In genomic region chr3:72724070-72724469, GRCh38 we compare ENCODE assay signal across 18 cellular contexts.
A peak's percentile ranks its signal among the peaks of the same experiment; 100 is the strongest.
DNase-seq lines count a peak whose midpoint lies in the region; ATAC-seq, FAIRE-seq and TF ChIP-seq lines count a peak whose summit lies in the region.
"Had no signal": no experiment of that assay in that cellular context is flagged by ENCODE, and none has a peak within 500 bp of the region (broad histone marks: within the 10 kb centered on the region; RNA-seq: fewer than 3 reads in every experiment).

No MANE protein-coding gene starts in this region.

- H4K12ac ChIP-seq in trophoblast cell (ENCODE audit: low read depth, low read length): no peak overlapping the region

- no peaks in the 10 kb centered on the region for H3K79me2 ChIP-seq in HCT116 (ENCODE audit: insufficient read depth, low read length)
- H3K79me2 ChIP-seq in trophoblast cell (ENCODE audit: control insufficient read depth, insufficient read depth, low read length, poor library complexity): no peaks in the 10 kb centered on the region
- H3K79me2 ChIP-seq in Karpas-422 (ENCODE audit: low read length): no peaks in the 10 kb centered on the region

- H2BK120ac ChIP-seq in trophoblast cell (ENCODE audit: insufficient read depth, low read length, poor library complexity): no peak overlapping the region

- no TSS peak for BruUV-seq in HCT116 (replicated peaks; lab: Mats Ljungman, UMichigan)

- H4K91ac ChIP-seq in trophoblast cell (ENCODE audit: low read depth, low read length): no peak overlapping the region

- H2BK12ac ChIP-seq in trophoblast cell (ENCODE audit: low read length): no peak overlapping the region

- H3K36me3 ChIP-seq in HCT116 (ENCODE audit: control insufficient read depth in 1 of 2, insufficient read depth in 2 of 2, low read length in 2 of 2): no peaks in the 10 kb centered on the region
- no peaks in the 10 kb centered on the region for H3K36me3 ChIP-seq in trophoblast cell (ENCODE audit: control insufficient read depth in 1 of 2, insufficient read depth in 2 of 2, low read length in 2 of 2)
- H3K36me3 ChIP-seq in Karpas-422 (ENCODE audit: insufficient read depth, low read length): no peaks in the 10 kb centered on the region
- H3K36me3 ChIP-seq: esophagus muscularis mucosa, prostate gland had no signal

- H3K18ac ChIP-seq in trophoblast cell (ENCODE audit: low read length): no peak overlapping the region

- no peaks in the 10 kb centered on the region for H3K9me2 ChIP-seq in HCT116 (ENCODE audit: insufficient read depth)
- no peaks in the 10 kb centered on the region for H3K9me2 ChIP-seq in Karpas-422 (replicated peaks; ENCODE audit: insufficient read depth, low read length)

- H3K9me3 ChIP-seq in HCT116 (ENCODE audit: control insufficient read depth in 1 of 2, insufficient read depth in 1 of 2, low read depth in 1 of 2, low read length in 2 of 2): no peaks in the 10 kb centered on the region
- no peaks in the 10 kb centered on the region for H3K9me3 ChIP-seq in trophoblast cell (ENCODE audit: insufficient read depth, low read depth, low read length)
- no peaks in the 10 kb centered on the region for H3K9me3 ChIP-seq in Karpas-422 (ENCODE audit: low read length)
- H3K9me3 ChIP-seq: esophagus muscularis mucosa, prostate gland had no signal

- DNase-seq in HCT116 (ENCODE audit: low read depth, low spot score) (peak; percentile 87), RCC 7860 (ENCODE audit: low spot score) (peak; percentile 11), epithelial cell of esophagus (ENCODE audit: low read depth) (peak; percentile 96), trophoblast cell (peak; percentile 80 to 83), Karpas-422 (no peak), superior temporal gyrus (ENCODE audit: extremely low spot score) (no peak), NOMO-1 treated with dmso at 0.1 percent for 144 hours (lab: John Stamatoyannopoulos, UW; ENCODE audit: unreplicated experiment) (no peak)
- DNase-seq: activated CD4-positive, alpha-beta memory T cell treated with anti-CD3 and anti-CD28 coated beads for 36 hours; activated naive CD4-positive, alpha-beta T cell; aorta; CD8-positive, alpha-beta memory T cell; effector CD4-positive, alpha-beta T cell; H7; NCI-H1105 treated with DMSO at 0.1 percent for 48 hours; stimulated activated naive CD4-positive, alpha-beta T cell had no signal

- TF ChIP-seq CTCF in HCT116 (IDR thresholded peaks at IDR 0.05 in 2 of 3, conservative IDR thresholded peaks at IDR 0.05 in 1 of 3; ENCODE audit: borderline replicate concordance in 1 of 3, insufficient read depth in 1 of 3, low read depth in 2 of 3, low read length in 2 of 3) (no peak), epithelial cell of esophagus (IDR thresholded peaks at IDR 0.05; ENCODE audit: insufficient read depth, low read depth, low read length, missing control alignments) (no peak)

- no peak for TF ChIP-seq RAD21 in HCT116 (IDR thresholded peaks at IDR 0.05; ENCODE audit: low read depth)

- H4K20me1 ChIP-seq in HCT116 (ENCODE audit: insufficient read depth) (no peaks in the 10 kb centered on the region), Karpas-422 (ENCODE audit: insufficient read depth, low read depth, low read length) (no peaks in the 10 kb centered on the region)

- no peak overlapping the region for H3K4ac ChIP-seq in trophoblast cell (ENCODE audit: low read depth, low read length)

- POLR2A ChIA-PET in HCT116 (lab: Charles Lee): interaction anchor here (0.9 kb wide), 1 partner anchor 9 kb away, joined by 4 read pairs; no protein-coding TSS in a partner anchor

- WGBS in trophoblast cell (ENCODE audit: extremely low coverage, insufficient coverage, insufficient read length): no CpG with 5 or more reads among the region's 10 CpGs

- no peak overlapping the region for H2AK5ac ChIP-seq in trophoblast cell (ENCODE audit: low read length)

- H2AFZ ChIP-seq in HCT116 (ENCODE audit: low read depth, low read length, poor library complexity, severe bottlenecking): no peak overlapping the region
- no peak overlapping the region for H2AFZ ChIP-seq in trophoblast cell (ENCODE audit: insufficient read depth, low read length, poor library complexity)
- H2AFZ ChIP-seq in Karpas-422 (ENCODE audit: low read length): no peak overlapping the region

- H3K4me2 ChIP-seq in HCT116 (ENCODE audit: low read length) (peak overlapping the region; percentile 58), trophoblast cell (ENCODE audit: low read length) (no peak overlapping the region), Karpas-422 (ENCODE audit: low read depth, low read length, poor library complexity, severe bottlenecking) (no peak overlapping the region)

- no peak overlapping the region for H2BK5ac ChIP-seq in trophoblast cell (ENCODE audit: low read depth, low read length, poor library complexity)

- no peak overlapping the region for H4K8ac ChIP-seq in trophoblast cell (ENCODE audit: low read depth, low read length)

- RAD21 ChIA-PET in HCT116 (lab: Charles Lee; ENCODE audit: low non-redundant PET in 1 of 2, low total read pairs in 2 of 2, uncharacterized antibody in 2 of 2, unreplicated experiment in 2 of 2): no interaction called here

- H3K23ac ChIP-seq in trophoblast cell (ENCODE audit: low read length): no peak overlapping the region

- H3K27ac ChIP-seq in HCT116 (ENCODE audit: low read depth, low read length) (no peak overlapping the region), trophoblast cell (ENCODE audit: low read depth, low read length) (no peak overlapping the region), Karpas-422 (ENCODE audit: low read length) (no peak overlapping the region)
- H3K27ac ChIP-seq: esophagus muscularis mucosa had no signal

- no peak overlapping the region for H3K9ac ChIP-seq in HCT116 (ENCODE audit: low read length)
- H3K9ac ChIP-seq in trophoblast cell (ENCODE audit: low read length): no peak overlapping the region
- H3K9ac ChIP-seq in Karpas-422 (ENCODE audit: low read length): no peak overlapping the region

- ATAC-seq in HCT116: peak; percentile 98
- ATAC-seq: left lobe of liver had no signal

- TF ChIP-seq POLR2A in HCT116 (IDR thresholded peaks at IDR 0.05; ENCODE audit: borderline replicate concordance, extremely low read depth, insufficient read depth, insufficient read length): no peak

- no peak overlapping the region for H3K4me3 ChIP-seq in HCT116 (replicated peaks in 1 of 2; ENCODE audit: low read depth in 1 of 2, low read length in 2 of 2)
- H3K4me3 ChIP-seq in epithelial cell of esophagus (ENCODE audit: low read length): no peak overlapping the region
- H3K4me3 ChIP-seq in trophoblast cell (ENCODE audit: low read depth, low read length): no peak overlapping the region
- H3K4me3 ChIP-seq in Karpas-422 (ENCODE audit: low read length): no peak overlapping the region
- H3K4me3 ChIP-seq: esophagus muscularis mucosa, prostate gland had no signal

- intact Hi-C loops in HCT116 (cut with micrococcal nuclease): no loop called here

- H3K4me1 ChIP-seq in HCT116 (ENCODE audit: control insufficient read depth in 1 of 2, insufficient read depth in 2 of 2, low read length in 2 of 2): peaks cover 10 to 24% of the 10 kb centered on the region in 2 experiments
- peaks cover 7 to 8% of the 10 kb centered on the region in 2 experiments for H3K4me1 ChIP-seq in trophoblast cell (ENCODE audit: control insufficient read depth in 1 of 2, insufficient read depth in 2 of 2, low read length in 2 of 2)
- no peaks in the 10 kb centered on the region for H3K4me1 ChIP-seq in Karpas-422 (ENCODE audit: low read length)
- H3K4me1 ChIP-seq: esophagus muscularis mucosa had no signal

- CTCF ChIA-PET in HCT116 (lab: Charles Lee): no interaction called here

- no peak for FAIRE-seq in RCC 7860 (lab: Jason Lieb, UNC)

- H3K27me3 ChIP-seq in HCT116 (ENCODE audit: insufficient read depth, low read length) (no peaks in the 10 kb centered on the region), trophoblast cell (ENCODE audit: insufficient read depth, low read length) (no peaks in the 10 kb centered on the region), Karpas-422 (ENCODE audit: low read length) (no peaks in the 10 kb centered on the region)
- H3K27me3 ChIP-seq: esophagus muscularis mucosa had no signal

- no peak overlapping the region for H3K14ac ChIP-seq in trophoblast cell (ENCODE audit: low read length)

- H3K79me1 ChIP-seq in trophoblast cell (ENCODE audit: low read length): no peaks in the 10 kb centered on the region

TF ChIP-seq in HCT116, 20 proteins besides CTCF, POLR2A, EP300 and RAD21 (continues in another document):
- TF ChIP-seq SIN3A (IDR thresholded peaks at IDR 0.05; ENCODE audit: low read depth) (no peak), REST (IDR thresholded peaks at IDR 0.05; ENCODE audit: low read depth) (no peak), EGR1 (IDR thresholded peaks at IDR 0.05; ENCODE audit: low read depth) (peak; percentile 68), CBX3 (IDR thresholded peaks at IDR 0.05; ENCODE audit: low read depth) (peak; percentile 82), ZNF274 (IDR thresholded peaks at IDR 0.05; ENCODE audit: low read depth, low read length) (no peak), YY1 (IDR thresholded peaks at IDR 0.05; ENCODE audit: extremely low read depth, insufficient replicate concordance, low read depth, low read length) (no peak), JUND (IDR thresholded peaks at IDR 0.05) (peak; percentile 74), EZH2phosphoT487 (IDR thresholded peaks at IDR 0.05; ENCODE audit: borderline replicate concordance) (no peak), ZFX (IDR thresholded peaks at IDR 0.05) (no peak), POLR2AphosphoS5 (IDR thresholded peaks at IDR 0.05; ENCODE audit: low read depth, low read length) (no peak)

Comparison
In these comparisons a context has a peak if more than half of its experiments do, and no peak if none do; other contexts are left out.
1. DNase-seq: peak in HCT116 (single experiment), RCC 7860 (single experiment), epithelial cell of esophagus (single experiment) and trophoblast cell (2 of 2); none in Karpas-422 (single experiment), superior temporal gyrus (single experiment) and NOMO-1 treated with dmso at 0.1 percent for 144 hours (single experiment).